ENCODE assay signal across 8 cellular contexts in the genomic region with DNA sequence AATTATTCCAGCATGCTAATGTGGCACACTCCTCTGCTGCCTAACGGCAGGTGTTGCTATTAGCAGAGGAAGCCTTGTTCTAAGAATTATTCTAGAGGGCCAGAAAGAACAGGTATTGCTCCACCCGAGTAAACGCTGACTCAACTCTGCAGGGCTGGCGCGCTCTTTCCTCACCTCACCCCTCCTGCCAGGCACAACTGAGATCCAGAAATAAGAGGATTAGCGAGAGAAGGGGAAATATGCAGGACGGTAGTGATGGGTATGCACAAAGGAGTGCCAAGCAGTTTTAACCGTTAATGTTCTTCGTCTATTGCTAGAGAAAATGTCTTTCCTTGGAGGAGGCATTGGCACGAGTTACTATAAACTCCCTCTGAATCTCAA. TPM values are rescaled to one million over a fixed set of nuclear protein-coding genes. Genes with fewer than 3 reads are reported as not detected.
DNase-seq lines count a peak whose midpoint lies in the region; ATAC-seq and TF ChIP-seq lines count a peak whose summit lies in the region.

No MANE protein-coding gene starts in this region.

- no peaks in the 10 kb centered on the region for H3F3A ChIP-seq in neural progenitor cell (ENCODE audit: low read depth)

- H3K27me3 Mint-ChIP-seq in neural progenitor cell (ENCODE audit: insufficient read depth, low read depth): peaks cover 21% of the 10 kb centered on the region

- H3K4me3 ChIP-seq in endocrine pancreas (ENCODE audit: control insufficient read depth, insufficient read depth, low read length): peak overlapping the region; percentile 90
- peak overlapping the region; percentile 57 for H3K4me3 ChIP-seq in neural progenitor cell

- peaks cover 11% of the 10 kb centered on the region for H3K4me1 Mint-ChIP-seq in neural progenitor cell

- H3K4me2 ChIP-seq in neural progenitor cell: peak overlapping the region; percentile 96

- peak; percentile 73 for DNase-seq in NCI-H69 (lab: John Stamatoyannopoulos, UW)
- DNase-seq in neural progenitor cell (ENCODE audit: low spot score): peak; percentile 34
- no peak for DNase-seq in AG08396 (ENCODE audit: low spot score)

- peak overlapping the region; percentile 86 for H3K9ac ChIP-seq in endocrine pancreas (ENCODE audit: control insufficient read depth, insufficient read depth, low read length)
- H3K9ac ChIP-seq in neural progenitor cell: no peak overlapping the region

- H3K79me2 ChIP-seq in neural progenitor cell (ENCODE audit: low read depth): no peaks in the 10 kb centered on the region

- peaks cover 20% of the 10 kb centered on the region for H3K4me1 ChIP-seq in endocrine pancreas (ENCODE audit: control insufficient read depth, insufficient read depth, low read length)
- no peaks in the 10 kb centered on the region for H3K4me1 ChIP-seq in neural progenitor cell

- H3K36me3 ChIP-seq in endocrine pancreas (ENCODE audit: control insufficient read depth, insufficient read depth, low read length) (no peaks in the 10 kb centered on the region), neural progenitor cell (no peaks in the 10 kb centered on the region)

- H3K9me3 ChIP-seq in endocrine pancreas (ENCODE audit: control insufficient read depth, low read length): no peaks in the 10 kb centered on the region
- H3K9me3 ChIP-seq in neural progenitor cell (ENCODE audit: low read depth): no peaks in the 10 kb centered on the region

- H3K27me3 ChIP-seq in endocrine pancreas (ENCODE audit: control insufficient read depth, insufficient read depth, low read length): no peaks in the 10 kb centered on the region
- peaks cover 55% of the 10 kb centered on the region for H3K27me3 ChIP-seq in neural progenitor cell

- TF ChIP-seq CTCF in 22Rv1 (IDR thresholded peaks at IDR 0.05) (no peak), neural progenitor cell (IDR thresholded peaks at IDR 0.05) (no peak)

- H4K20me1 ChIP-seq in neural progenitor cell (ENCODE audit: low read depth): no peaks in the 10 kb centered on the region

- no peaks in the 10 kb centered on the region for H3K36me3 Mint-ChIP-seq in neural progenitor cell

- peak overlapping the region; percentile 58 for H3K27ac ChIP-seq in 22Rv1
- H3K27ac ChIP-seq in neural progenitor cell: no peak overlapping the region

- H3K4me3 Mint-ChIP-seq in neural progenitor cell: peak overlapping the region; percentile 83

- H2AFZ ChIP-seq in neural progenitor cell (replicated peaks): peak overlapping the region; percentile 60

- no peak overlapping the region for H3K27ac Mint-ChIP-seq in neural progenitor cell

- H3K9me3 Mint-ChIP-seq in neural progenitor cell: no peaks in the 10 kb centered on the region

- ATAC-seq in GM18867 (IDR thresholded peaks at IDR 0.05; ENCODE audit: unreplicated experiment) (peak; percentile 18), GM18870 (IDR thresholded peaks at IDR 0.05; ENCODE audit: unreplicated experiment) (no peak), HG03460 (IDR thresholded peaks at IDR 0.05; ENCODE audit: unreplicated experiment) (no peak)

RNA-seq across cellular contexts. Expression of gene SCIN, which starts 0.4 kb away (rescaled TPM):
- total RNA-seq in neural progenitor cell (ENCODE audit: low replicate concordance): not detected in 2 replicates
